1 cellular context compared by ENCODE assay signal in genomic region chr10:88415533-88416130, GRCh38.
A peak's percentile ranks its signal among the peaks of the same experiment; 100 is the strongest.
TF ChIP-seq lines count a peak whose summit lies in the region.

No MANE protein-coding gene starts in this region.

TF ChIP-seq in H1, 55 proteins besides CTCF, POLR2A, EP300 and RAD21 (continued from another document):
- peak; percentile 45; the same call in 1 of the 2 replicates for TF ChIP-seq POU5F1 (IDR thresholded peaks at IDR 0.05; ENCODE audit: low read depth, low read length)
